ENCODE assay signal across 27 cellular contexts in the genomic region with DNA sequence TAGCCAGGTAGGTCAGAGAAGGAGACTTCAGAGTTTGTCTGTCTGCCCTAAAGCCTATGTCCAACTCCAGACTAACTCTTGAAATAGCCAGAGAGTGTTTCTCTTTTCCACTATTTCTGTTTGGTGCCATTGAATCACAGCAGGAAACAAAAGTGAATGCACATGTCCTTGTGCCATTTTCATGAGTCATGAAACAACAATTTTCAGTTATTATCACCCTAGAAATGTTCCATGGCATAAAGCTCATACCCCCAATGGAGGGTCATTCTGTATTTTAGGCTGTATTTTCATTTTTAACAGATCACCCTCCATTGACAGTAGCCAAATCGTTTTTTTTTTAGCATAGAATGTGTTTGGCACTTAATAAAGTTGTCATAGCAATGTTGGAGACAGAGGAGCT.
A peak's percentile ranks its signal among the peaks of the same experiment; 100 is the strongest.
DNase-seq lines count a peak whose midpoint lies in the region; ATAC-seq and TF ChIP-seq lines count a peak whose summit lies in the region.
"Had no signal": no experiment of that assay in that cellular context is flagged by ENCODE, and none has a peak within 500 bp of the region (broad histone marks: within the 10 kb centered on the region; RNA-seq: fewer than 3 reads in every experiment).

No MANE protein-coding gene starts in this region.

- H2BK15ac ChIP-seq in mesenchymal stem cell (ENCODE audit: low read depth, poor library complexity, severe bottlenecking): no peak overlapping the region

- in situ Hi-C loops in astrocyte of the spinal cord (cut with HindIII; ENCODE audit: low sequenced_read_pairs): no loop called here

- peaks cover 53% of the 10 kb centered on the region for H3K4me1 ChIP-seq in ACC112 (ENCODE audit: control insufficient read depth, insufficient read depth, low read length, unreplicated experiment)
- H3K4me1 ChIP-seq in mesenchymal stem cell (ENCODE audit: control insufficient read depth, insufficient read depth, low read depth, low read length): peaks cover 13% of the 10 kb centered on the region

- H3K4me3 Mint-ChIP-seq in activated T-cell treated with anti-CD3 and anti-CD28 coated beads, Interleukin-2, amount 50 U/mL, for 72 hours: no peak overlapping the region
- H3K4me3 Mint-ChIP-seq: activated CD4-positive, alpha-beta T cell treated with anti-CD3 and anti-CD28 coated beads for 36 hours; activated naive CD4-positive, alpha-beta T cell treated with anti-CD3 and anti-CD28 coated beads, Interleukin-2, amount 10 ng/mL, durations not matched to agents 7 days and 5 days; activated T-cell treated with anti-CD3 and anti-CD28 coated beads, Interleukin-2, amount 50 U/mL, for 24 hours; CD14-positive monocyte; central memory CD8-positive, alpha-beta T cell; stimulated activated effector memory CD8-positive, alpha-beta T cell treated with anti-CD3 and anti-CD28 coated beads, Interleukin-12 subunit alpha, Interleukin-12 subunit beta, amount 100 ng/mL, for 72 hours had no signal

- H3K23ac ChIP-seq in mesenchymal stem cell (ENCODE audit: low read length in 2 of 2): no peak overlapping the region

- no peak for ATAC-seq in activated T-cell treated with anti-CD3 and anti-CD28 coated beads, Interleukin-2, amount 50 U/mL, for 72 hours (replicated peaks in 1 of 2)
- ATAC-seq: activated CD4-positive, alpha-beta T cell treated with anti-CD3 and anti-CD28 coated beads for 36 hours; Right ventricle myocardium inferior; stimulated activated effector memory CD8-positive, alpha-beta T cell treated with anti-CD3 and anti-CD28 coated beads, Interleukin-12 subunit alpha, Interleukin-12 subunit beta, amount 100 ng/mL, for 72 hours had no signal

- no peak overlapping the region for H3K18ac ChIP-seq in mesenchymal stem cell (ENCODE audit: low read depth in 1 of 2, low read length in 2 of 2)

- no peak for TF ChIP-seq CTCF in astrocyte of the spinal cord (IDR thresholded peaks at IDR 0.05; ENCODE audit: low read depth, low read length)

- 0 out of 2 replicates have a peak, but pooled peaks cover 3% of the 10 kb centered on the region for H3K36me3 ChIP-seq in ACC112 (ENCODE audit: insufficient read depth, low read length)
- peaks cover 0 to 75% of the 10 kb centered on the region in 2 experiments for H3K36me3 ChIP-seq in mesenchymal stem cell (ENCODE audit: control insufficient read depth in 1 of 2, insufficient read depth in 2 of 2, low read depth in 1 of 2, low read length in 2 of 2)

- H3K27ac Mint-ChIP-seq in activated T-cell treated with anti-CD3 and anti-CD28 coated beads, Interleukin-2, amount 50 U/mL, for 72 hours: no peak overlapping the region
- H3K27ac Mint-ChIP-seq: activated CD4-positive, alpha-beta T cell treated with anti-CD3 and anti-CD28 coated beads for 36 hours; activated naive CD4-positive, alpha-beta T cell treated with anti-CD3 and anti-CD28 coated beads, Interleukin-2, amount 10 ng/mL, durations not matched to agents 7 days and 5 days; activated T-cell treated with anti-CD3 and anti-CD28 coated beads, Interleukin-2, amount 50 U/mL, for 24 hours; CD14-positive monocyte; stimulated activated effector memory CD8-positive, alpha-beta T cell treated with anti-CD3 and anti-CD28 coated beads, Interleukin-12 subunit alpha, Interleukin-12 subunit beta, amount 100 ng/mL, for 72 hours had no signal

- H3K27me3 Mint-ChIP-seq in activated T-cell treated with anti-CD3 and anti-CD28 coated beads, Interleukin-2, amount 50 U/mL, for 72 hours (ENCODE audit: low read depth): peaks cover 9% of the 10 kb centered on the region
- H3K27me3 Mint-ChIP-seq: activated naive CD4-positive, alpha-beta T cell treated with anti-CD3 and anti-CD28 coated beads, Interleukin-2, amount 10 ng/mL, durations not matched to agents 7 days and 5 days; central memory CD8-positive, alpha-beta T cell had no signal

- no peak overlapping the region for H2BK5ac ChIP-seq in mesenchymal stem cell (ENCODE audit: low read depth, low read length, poor library complexity, severe bottlenecking)

- no peak overlapping the region for H3K14ac ChIP-seq in mesenchymal stem cell (ENCODE audit: low read length in 2 of 2)

- no peak overlapping the region for H3K4me2 ChIP-seq in mesenchymal stem cell (ENCODE audit: low read length, poor library complexity, severe bottlenecking)

- no peaks in the 10 kb centered on the region for H3K79me2 ChIP-seq in ACC112 (ENCODE audit: control insufficient read depth, insufficient read depth, low read length, unreplicated experiment)

- H4K8ac ChIP-seq in mesenchymal stem cell (ENCODE audit: low read length): no peak overlapping the region

- H2AFZ ChIP-seq in ACC112 (ENCODE audit: low read length, unreplicated experiment) (no peak overlapping the region), mesenchymal stem cell (ENCODE audit: low read depth, low read length) (no peak overlapping the region)

- no peak overlapping the region for H3K9ac ChIP-seq in mesenchymal stem cell (ENCODE audit: low read length)

- H3K4me1 Mint-ChIP-seq in activated T-cell treated with anti-CD3 and anti-CD28 coated beads, Interleukin-2, amount 50 U/mL, for 72 hours (ENCODE audit: low read depth): no peaks in the 10 kb centered on the region
- H3K4me1 Mint-ChIP-seq: activated CD4-positive, alpha-beta T cell treated with anti-CD3 and anti-CD28 coated beads for 36 hours; activated naive CD4-positive, alpha-beta T cell treated with anti-CD3 and anti-CD28 coated beads, Interleukin-2, amount 10 ng/mL, durations not matched to agents 7 days and 5 days; CD14-positive monocyte; central memory CD8-positive, alpha-beta T cell; stimulated activated effector memory CD8-positive, alpha-beta T cell treated with anti-CD3 and anti-CD28 coated beads, Interleukin-12 subunit alpha, Interleukin-12 subunit beta, amount 100 ng/mL, for 72 hours had no signal

- H3K9me3 ChIP-seq in mesenchymal stem cell (ENCODE audit: control insufficient read depth, low read length): no peaks in the 10 kb centered on the region

- no peaks in the 10 kb centered on the region for H3K36me3 Mint-ChIP-seq in activated T-cell treated with anti-CD3 and anti-CD28 coated beads, Interleukin-2, amount 50 U/mL, for 72 hours (ENCODE audit: insufficient read depth in 2 of 2)
- H3K36me3 Mint-ChIP-seq: activated naive CD4-positive, alpha-beta T cell treated with anti-CD3 and anti-CD28 coated beads, Interleukin-2, amount 10 ng/mL, durations not matched to agents 7 days and 5 days; CD14-positive monocyte; stimulated activated effector memory CD8-positive, alpha-beta T cell treated with anti-CD3 and anti-CD28 coated beads, Interleukin-12 subunit alpha, Interleukin-12 subunit beta, amount 100 ng/mL, for 72 hours had no signal

- no peaks in the 10 kb centered on the region for H3K27me3 ChIP-seq in ACC112 (ENCODE audit: insufficient read depth, low read length)
- H3K27me3 ChIP-seq in mesenchymal stem cell (ENCODE audit: control insufficient read depth in 1 of 2, insufficient read depth in 1 of 2, low read length in 2 of 2): no peaks in the 10 kb centered on the region

- DNase-seq in HT1080 (ENCODE audit: low read depth) (peak; percentile 53), astrocyte of the spinal cord (ENCODE audit: low read depth, low spot score) (peak; percentile 28), mesenchymal stem cell (peak; percentile 50), NCI-H82 (lab: John Stamatoyannopoulos, UW) (no peak), NCI-H2171 treated with DMSO at 0.1 percent for 48 hours (lab: John Stamatoyannopoulos, UW) (no peak), HK-2 (ENCODE audit: unreplicated experiment) (no peak)
- DNase-seq in activated T-cell treated with anti-CD3 and anti-CD28 coated beads, Interleukin-2, amount 50 U/mL, for 72 hours: no peak
- DNase-seq: activated CD4-positive, alpha-beta T cell treated with anti-CD3 and anti-CD28 coated beads for 36 hours; activated CD8-positive, alpha-beta memory T cell treated with anti-CD3 and anti-CD28 coated beads for 24 hours; activated naive CD4-positive, alpha-beta T cell treated with anti-CD3 and anti-CD28 coated beads, Interleukin-2, amount 10 ng/mL, durations not matched to agents 7 days and 5 days; activated T-cell treated with anti-CD3 and anti-CD28 coated beads, Interleukin-2, amount 50 U/mL, for 24 hours; amygdala; effector CD4-positive, alpha-beta T cell; erythroblast; hippocampal formation; KG1; MV-4-11; NCI-H1694; NCI-H774; stimulated activated CD4-positive, alpha-beta T cell treated with anti-CD3 and anti-CD28 coated beads, Interleukin-2, amount 100 ng/mL, for 24 hours; T-helper 1 cell had no signal

- H2BK12ac ChIP-seq in mesenchymal stem cell (ENCODE audit: low read length in 2 of 2): no peak overlapping the region

- no peak overlapping the region for H3K4ac ChIP-seq in mesenchymal stem cell (ENCODE audit: low read depth in 1 of 2, low read length in 2 of 2)

- no peak overlapping the region for H2BK120ac ChIP-seq in mesenchymal stem cell (ENCODE audit: low read depth, low read length)

- H3K4me3 ChIP-seq in ACC112 (ENCODE audit: low read depth, low read length) (peak overlapping the region; percentile 16; the same call in 1 of the 2 replicates), astrocyte of the spinal cord (ENCODE audit: low read depth, low read length) (no peak overlapping the region), mesenchymal stem cell (ENCODE audit: insufficient read depth in 1 of 2, low read depth in 1 of 2, low read length in 2 of 2) (no peak overlapping the region)
- H3K4me3 ChIP-seq: skin epidermis had no signal

- WGBS in mesenchymal stem cell: no CpG with 5 or more reads among the region's 1 CpG

- H2AK5ac ChIP-seq in mesenchymal stem cell (ENCODE audit: low read length, severe bottlenecking): no peak overlapping the region

- peaks cover 0 to 4% of the 10 kb centered on the region in 2 donors for H3K9me3 Mint-ChIP-seq in activated T-cell treated with anti-CD3 and anti-CD28 coated beads, Interleukin-2, amount 50 U/mL, for 72 hours
- H3K9me3 Mint-ChIP-seq: activated naive CD4-positive, alpha-beta T cell treated with anti-CD3 and anti-CD28 coated beads, Interleukin-2, amount 10 ng/mL, durations not matched to agents 7 days and 5 days; activated T-cell treated with anti-CD3 and anti-CD28 coated beads, Interleukin-2, amount 50 U/mL, for 24 hours; central memory CD8-positive, alpha-beta T cell; stimulated activated effector memory CD8-positive, alpha-beta T cell treated with anti-CD3 and anti-CD28 coated beads, Interleukin-12 subunit alpha, Interleukin-12 subunit beta, amount 100 ng/mL, for 72 hours had no signal

- H3K27ac ChIP-seq in ACC112 (ENCODE audit: low read depth, low read length): peak overlapping the region; percentile 77
- peak overlapping the region; percentile 86 for H3K27ac ChIP-seq in mesenchymal stem cell (ENCODE audit: low read length, poor library complexity, severe bottlenecking)
- H3K27ac ChIP-seq: skin epidermis had no signal

- H3K79me1 ChIP-seq in mesenchymal stem cell (replicated peaks; ENCODE audit: low read length, poor library complexity, severe bottlenecking): peaks cover 1% of the 10 kb centered on the region

- no peak overlapping the region for H4K91ac ChIP-seq in mesenchymal stem cell (ENCODE audit: low read length)

Comparison
In these comparisons a context has a peak if more than half of its experiments do, and no peak if none do; other contexts are left out.
1. DNase-seq: peak in HT1080 (single experiment), astrocyte of the spinal cord (single experiment) and mesenchymal stem cell (single experiment); none in NCI-H82 (single experiment), NCI-H2171 treated with DMSO at 0.1 percent for 48 hours (single experiment), HK-2 (single experiment) and activated T-cell treated with anti-CD3 and anti-CD28 coated beads, Interleukin-2, amount 50 U/mL, for 72 hours (0 of 2).